1 cellular context compared by ENCODE assay signal in genomic region chr15:38283010-38283409, GRCh38.
TF ChIP-seq lines count a peak whose summit lies in the region.

No MANE protein-coding gene starts in this region.

TF ChIP-seq in K562, 482 proteins besides CTCF, POLR2A, EP300 and RAD21 (continued from another document):
- TF ChIP-seq PRDM10 (IDR thresholded peaks at IDR 0.05; ENCODE audit: partially characterized antibody) (peak; percentile 33), CHD2 (IDR thresholded peaks at IDR 0.05; ENCODE audit: low read depth, low read length) (peak; percentile 25; the same call in 1 of the 2 replicates)
